ENCODE assay signal across 17 cellular contexts in genomic region chr16:50585331-50585776, GRCh38. TPM values are rescaled to one million over a fixed set of nuclear protein-coding genes. Genes with fewer than 3 reads are reported as not detected.
DNase-seq lines count a peak whose midpoint lies in the region; ATAC-seq and TF ChIP-seq lines count a peak whose summit lies in the region.
"Had no signal": no experiment of that assay in that cellular context is flagged by ENCODE, and none has a peak within 500 bp of the region (broad histone marks: within the 10 kb centered on the region; RNA-seq: fewer than 3 reads in every experiment).

No MANE protein-coding gene starts in this region.

- H3K9me3 ChIP-seq in breast epithelium = no peaks in the 10 kb centered on the region
- no peaks in the 10 kb centered on the region for H3K9me3 ChIP-seq in mammary epithelial cell (replicated peaks; ENCODE audit: insufficient read depth, low read length)
- no peaks in the 10 kb centered on the region for H3K9me3 ChIP-seq in left lung
- H3K9me3 ChIP-seq in prostate gland = no peaks in the 10 kb centered on the region

- H3K27me3 ChIP-seq in breast epithelium = no peaks in the 10 kb centered on the region
- no peaks in the 10 kb centered on the region for H3K27me3 ChIP-seq in mammary epithelial cell (ENCODE audit: insufficient read depth, low read length)
- H3K27me3 ChIP-seq in left lung = no peaks in the 10 kb centered on the region
- no peaks in the 10 kb centered on the region for H3K27me3 ChIP-seq in prostate gland (replicated peaks; ENCODE audit: insufficient read depth)

- peaks cover 6% of the 10 kb centered on the region for H3K9me3 Mint-ChIP-seq in activated CD4-positive, alpha-beta T cell treated with anti-CD3 and anti-CD28 coated beads, Interleukin-2, amount 10 ng/mL, durations not matched to agents 7 days and 5 days

- H3K36me3 ChIP-seq in breast epithelium = no peaks in the 10 kb centered on the region
- no peaks in the 10 kb centered on the region for H3K36me3 ChIP-seq in mammary epithelial cell (ENCODE audit: insufficient read depth, low read length)
- H3K36me3 ChIP-seq in left lung = no peaks in the 10 kb centered on the region
- H3K36me3 ChIP-seq in prostate gland = no peaks in the 10 kb centered on the region

- no peak overlapping the region for H3K27ac Mint-ChIP-seq in activated CD4-positive, alpha-beta T cell treated with anti-CD3 and anti-CD28 coated beads, Interleukin-2, amount 10 ng/mL, durations not matched to agents 7 days and 5 days
- H3K27ac Mint-ChIP-seq: activated CD4-positive, alpha-beta T cell treated with anti-CD3 and anti-CD28 coated beads, Interleukin-2, amount 10 ng/mL, durations not matched to agents 24 days and 14 days; activated T-helper 2 cell treated with anti-CD3 and anti-CD28 coated beads, Interferon-gamma antibody, Interleukin-2, Interleukin-4, amounts not matched to agents 10 μg/mL and 5 μg/mL and 100 μg/mL, durations not matched to agents 14 hours and 24 hours and 36 hours had no signal

- H3K4me3 Mint-ChIP-seq in activated CD4-positive, alpha-beta T cell treated with anti-CD3 and anti-CD28 coated beads, Interleukin-2, amount 10 ng/mL, durations not matched to agents 7 days and 5 days = no peak overlapping the region
- H3K4me3 Mint-ChIP-seq: activated CD4-positive, alpha-beta T cell treated with anti-CD3 and anti-CD28 coated beads, Interleukin-2, amount 10 ng/mL, durations not matched to agents 24 days and 14 days had no signal

- H3K27me3 Mint-ChIP-seq in activated CD4-positive, alpha-beta T cell treated with anti-CD3 and anti-CD28 coated beads, Interleukin-2, amount 10 ng/mL, durations not matched to agents 7 days and 5 days = no peaks in the 10 kb centered on the region
- H3K27me3 Mint-ChIP-seq: activated CD4-positive, alpha-beta T cell treated with anti-CD3 and anti-CD28 coated beads, Interleukin-2, amount 10 ng/mL, durations not matched to agents 24 days and 14 days had no signal

- TF ChIP-seq CTCF in breast epithelium (IDR thresholded peaks at IDR 0.05) (no peak), mammary epithelial cell (conservative IDR thresholded peaks at IDR 0.05 in 1 of 2, IDR thresholded peaks at IDR 0.05 in 1 of 2; ENCODE audit: extremely low read depth in 1 of 2, insufficient read depth in 1 of 2, low read depth in 1 of 2, low read length in 2 of 2) (no peak), left lung (IDR thresholded peaks at IDR 0.05) (no peak), prostate gland (IDR thresholded peaks at IDR 0.05) (no peak)

- peaks cover 6% of the 10 kb centered on the region for H3K36me3 Mint-ChIP-seq in activated CD4-positive, alpha-beta T cell treated with anti-CD3 and anti-CD28 coated beads, Interleukin-2, amount 10 ng/mL, durations not matched to agents 7 days and 5 days (ENCODE audit: low read depth)

- CTCF ChIA-PET in mammary epithelial cell (lab: Charles Lee; ENCODE audit: low non-redundant PET) = no interaction called here
- CTCF ChIA-PET in activated CD4-positive, alpha-beta T cell treated with anti-CD3 and anti-CD28 coated beads, Interleukin-2, amount 10 ng/mL, durations not matched to agents 7 days and 5 days (lab: Charles Lee) = interaction anchor here (1.3 kb wide), 1 partner anchor 15 kb away, joined by 3 read pairs; no protein-coding TSS in a partner anchor

- DNase-seq in breast epithelium (ENCODE audit: low spot score in 2 of 2) (peak; percentile 57 to 64), mammary epithelial cell (no peak), left lung (peak in 1 of 2 donors; percentile 52), prostate gland (ENCODE audit: low spot score) (no peak), DMS79 treated with DMSO at 0.1 percent for 48 hours (lab: John Stamatoyannopoulos, UW) (no peak)
- no peak for DNase-seq in activated CD4-positive, alpha-beta T cell treated with anti-CD3 and anti-CD28 coated beads, Interleukin-2, amount 10 ng/mL, durations not matched to agents 7 days and 5 days
- DNase-seq: activated CD4-positive, alpha-beta T cell treated with anti-CD3 and anti-CD28 coated beads, Interleukin-2, amount 10 ng/mL, durations not matched to agents 24 days and 14 days; Calu3; central memory CD4-positive, alpha-beta T cell; NCI-H2081 treated with DMSO at 0.1 percent for 48 hours; stimulated activated CD4-positive, alpha-beta T cell treated with anti-CD3 and anti-CD28 coated beads, Interleukin-4, amount 100 ng/mL, for 1 hour; stimulated activated naive CD4-positive, alpha-beta T cell had no signal

- H3K79me2 ChIP-seq in mammary epithelial cell (ENCODE audit: insufficient read depth, low read length) = no peaks in the 10 kb centered on the region

- intact Hi-C loops in breast epithelium (cut with DNase I; ENCODE audit: low total_unique reads) (no loop called here), mammary epithelial cell (cut with micrococcal nuclease) (no loop called here), left lung (cut with DNase I) (no loop called here), prostate gland (cut with DNase I) (no loop called here)

- in situ Hi-C loops in mammary epithelial cell (cut with MboI; ENCODE audit: low sequenced_read_pairs in 2 of 2) = no loop called here

- H3K27ac ChIP-seq in breast epithelium (peak overlapping the region; percentile 34 to 72), mammary epithelial cell (ENCODE audit: insufficient read depth, low read depth, low read length) (no peak overlapping the region), left lung (peak overlapping the region; percentile 3 to 17), prostate gland (peak overlapping the region; percentile 46 to 53)
- H3K27ac ChIP-seq: 22Rv1 had no signal

- POLR2A ChIA-PET in activated CD4-positive, alpha-beta T cell treated with anti-CD3 and anti-CD28 coated beads, Interleukin-2, amount 10 ng/mL, durations not matched to agents 7 days and 5 days (lab: Charles Lee) = no interaction called here

- 50% methylated on average over 13 of the region's 16 CpGs for WGBS in mammary epithelial cell (ENCODE audit: low coverage, missing lambda C conversion rate)
- WGBS in prostate gland = 40% methylated on average over 16 of the region's 16 CpGs

- H3K4me1 ChIP-seq in breast epithelium (no peaks in the 10 kb centered on the region), mammary epithelial cell (ENCODE audit: insufficient read depth, low read length) (no peaks in the 10 kb centered on the region), left lung (peaks cover 6 to 24% of the 10 kb centered on the region in 2 donors), prostate gland (replicated peaks) (no peaks in the 10 kb centered on the region)

- no peak overlapping the region for H3K4me2 ChIP-seq in mammary epithelial cell (ENCODE audit: insufficient read depth, low read depth, low read length)

- H3K4me3 ChIP-seq in breast epithelium (no peak overlapping the region), mammary epithelial cell (replicated peaks in 1 of 3; ENCODE audit: insufficient read depth in 1 of 3, low read depth in 2 of 3, low read length in 3 of 3) (no peak overlapping the region), left lung (no peak overlapping the region), prostate gland (no peak overlapping the region)

- dilution Hi-C loops in mammary epithelial cell (cut with HindIII; ENCODE audit: low sequenced_read_pairs) = no loop called here

- H3K4me1 Mint-ChIP-seq in activated CD4-positive, alpha-beta T cell treated with anti-CD3 and anti-CD28 coated beads, Interleukin-2, amount 10 ng/mL, durations not matched to agents 7 days and 5 days = peaks cover 18% of the 10 kb centered on the region

- no TSS peak for BruUV-seq in mammary epithelial cell (replicated peaks; lab: Mats Ljungman, UMichigan)

- ATAC-seq in left lung (peak; percentile 39), esophagus mucosa (no peak), GM18519 (IDR thresholded peaks at IDR 0.05; ENCODE audit: low FRiP score, unreplicated experiment) (no peak)

- TF ChIP-seq POLR2A in breast epithelium (IDR thresholded peaks at IDR 0.05) = no peak
- no peak for TF ChIP-seq POLR2A in prostate gland (IDR thresholded peaks at IDR 0.05)

- H2AFZ ChIP-seq in mammary epithelial cell (ENCODE audit: low read depth, low read length) = no peak overlapping the region

- H3K9ac ChIP-seq in mammary epithelial cell (ENCODE audit: insufficient read depth, low read length) = no peak overlapping the region

- no peaks in the 10 kb centered on the region for H4K20me1 ChIP-seq in mammary epithelial cell (ENCODE audit: insufficient read depth, low read length)

RNA-seq across cellular contexts. Expression of gene NKD1, which starts 37.2 kb away (rescaled TPM):
- 1 to 10 TPM; 1.3 to 5.0 (median 4.6) TPM for total RNA-seq in breast epithelium
- under 1 TPM; under 0.01 to 0.35 TPM for total RNA-seq in mammary epithelial cell
- polyA plus RNA-seq in mammary epithelial cell = 0.19 TPM
- not detected for polyA minus RNA-seq in mammary epithelial cell
- 10 to 100 TPM; 12.5 to 23.0 TPM for total RNA-seq in left lung
- 10 to 100 TPM in 1 of 2 donors, 1 to 10 TPM in 1; 7.0 to 13.8 TPM for total RNA-seq in prostate gland
- 1.9 TPM for total RNA-seq in esophagus mucosa
- 1 to 10 TPM in 1 of 2 experiments, under 1 TPM in 1; 0.81 to 1.3 TPM for total RNA-seq in activated CD4-positive, alpha-beta T cell treated with anti-CD3 and anti-CD28 coated beads, Interleukin-2, amount 10 ng/mL, durations not matched to agents 7 days and 5 days
- total RNA-seq: epithelial cell of proximal tubule had no signal

Comparison
In these comparisons a context has a peak if more than half of its experiments do, and no peak if none do; other contexts are left out.
1. DNase-seq: peak in breast epithelium (2 of 2); none in mammary epithelial cell (single experiment), prostate gland (single experiment), DMS79 treated with DMSO at 0.1 percent for 48 hours (single experiment) and activated CD4-positive, alpha-beta T cell treated with anti-CD3 and anti-CD28 coated beads, Interleukin-2, amount 10 ng/mL, durations not matched to agents 7 days and 5 days (single experiment).